Comparison of ENCODE assay signal across 13 cellular contexts in the genomic region with DNA sequence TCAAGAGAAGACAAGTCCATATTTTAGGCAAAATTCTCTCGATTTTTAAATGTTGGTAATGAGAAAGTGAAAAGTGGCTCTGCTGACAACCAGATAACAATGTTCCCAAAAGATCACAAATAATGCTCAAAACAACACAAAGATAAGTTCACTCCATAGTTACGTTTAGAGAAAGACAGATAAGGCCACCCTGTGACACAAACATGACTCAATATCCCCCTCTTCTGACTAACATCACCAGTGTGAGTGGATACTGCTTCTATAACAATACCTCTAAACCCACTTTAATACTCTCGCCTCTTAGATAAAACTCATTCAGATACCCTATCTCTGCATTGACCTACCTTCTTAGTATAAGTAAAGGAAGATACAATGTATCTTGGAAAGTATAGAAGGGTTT. TPM values are rescaled to one million over a fixed set of nuclear protein-coding genes. Genes with fewer than 3 reads are reported as not detected.
DNase-seq lines count a peak whose midpoint lies in the region; ATAC-seq, FAIRE-seq and TF ChIP-seq lines count a peak whose summit lies in the region.
"Had no signal": no experiment of that assay in that cellular context is flagged by ENCODE, and none has a peak within 500 bp of the region (broad histone marks: within the 10 kb centered on the region; RNA-seq: fewer than 3 reads in every experiment).

No MANE protein-coding gene starts in this region.

- H3K27me3 ChIP-seq in HepG2 (ENCODE audit: control insufficient read depth in 1 of 2, insufficient read depth in 2 of 2, low read length in 2 of 2) (no peaks in the 10 kb centered on the region), right lobe of liver (no peaks in the 10 kb centered on the region), PC-3 (ENCODE audit: low read length) (peaks cover 12% of the 10 kb centered on the region; the same call in 1 of the 2 replicates), fibroblast of lung (ENCODE audit: control insufficient read depth, insufficient read depth, low read length) (no peaks in the 10 kb centered on the region)
- H3K27me3 ChIP-seq: BLaER1 had no signal

- DNase-seq in HepG2 (ENCODE audit: low spot score) (no peak), right lobe of liver (no peak), PC-3 (peak; percentile 78), fibroblast of lung (ENCODE audit: low read depth in 2 of 2) (peak; percentile 3 to 54), type B pancreatic cell (ENCODE audit: extremely low spot score, unreplicated experiment) (no peak), NCI-H1417 treated with DMSO at 0.1 percent for 48 hours (lab: John Stamatoyannopoulos, UW) (no peak), amniotic stem cell (lab: John Stamatoyannopoulos, UW) (no peak)
- DNase-seq in stimulated activated CD4-positive, alpha-beta T cell treated with anti-CD3 and anti-CD28 coated beads, Interleukin-2, amount 100 ng/mL, for 24 hours, result no peak
- DNase-seq: activated CD4-positive, alpha-beta T cell treated with anti-CD3 and anti-CD28 coated beads, Interleukin-2, amount 50 U/mL, for 1 hour; SHP77 treated with DMSO at 0.1 percent for 48 hours had no signal

- H3K79me2 ChIP-seq in HepG2 (ENCODE audit: insufficient read depth, low read length) (no peaks in the 10 kb centered on the region), PC-3 (ENCODE audit: low read length) (no peaks in the 10 kb centered on the region), fibroblast of lung (ENCODE audit: control insufficient read depth, insufficient read depth, low read length) (no peaks in the 10 kb centered on the region)

- H3K9ac ChIP-seq in HepG2 (ENCODE audit: insufficient read depth, low read depth, low read length) (no peak overlapping the region), PC-3 (ENCODE audit: low read length) (no peak overlapping the region), fibroblast of lung (ENCODE audit: insufficient read depth, low read length) (no peak overlapping the region)
- H3K9ac ChIP-seq: BLaER1 had no signal

- H2AFZ ChIP-seq in HepG2 (ENCODE audit: low read length) (no peak overlapping the region), PC-3 (ENCODE audit: low read length) (no peak overlapping the region), fibroblast of lung (ENCODE audit: low read length) (no peak overlapping the region)

- in situ Hi-C loops in HepG2 (cut with HindIII; ENCODE audit: extremely low pct_ligation_motif_present, low pct_unique_long_range_greater_than_20kb), result no loop called here

- TF ChIP-seq POLR2A in HepG2 (IDR thresholded peaks at IDR 0.05; ENCODE audit: insufficient read depth in 1 of 2, low read depth in 2 of 2, low read length in 2 of 2), result no peak
- TF ChIP-seq POLR2A in right lobe of liver (IDR thresholded peaks at IDR 0.05), result no peak

- no TSS peak for BruUV-seq in HepG2 (replicated peaks; lab: Mats Ljungman, UMichigan)
- no TSS peak for BruUV-seq in PC-3 (replicated peaks; lab: Mats Ljungman, UMichigan)

- TF ChIP-seq CTCF in HepG2 (CRISPR knock-in tag; IDR thresholded peaks at IDR 0.05) (0 out of 2 replicates have a peak, but pooled peaks have one; percentile 8), right lobe of liver (IDR thresholded peaks at IDR 0.05) (no peak), PC-3 (conservative IDR thresholded peaks at IDR 0.05; ENCODE audit: low read depth, low read length) (peak; percentile 85), fibroblast of lung (conservative IDR thresholded peaks at IDR 0.05 in 1 of 2, IDR thresholded peaks at IDR 0.05 in 1 of 2; ENCODE audit: low read depth in 1 of 2, low read length in 2 of 2) (peak in 1 of 2 donors; percentile 29), type B pancreatic cell (conservative IDR thresholded peaks at IDR 0.05) (peak; percentile 42)

- H3K9me3 ChIP-seq in HepG2 (ENCODE audit: low read length), result no peaks in the 10 kb centered on the region
- no peaks in the 10 kb centered on the region for H3K9me3 ChIP-seq in right lobe of liver
- no peaks in the 10 kb centered on the region for H3K9me3 ChIP-seq in PC-3 (ENCODE audit: low read length)
- H3K9me3 ChIP-seq in fibroblast of lung (ENCODE audit: control insufficient read depth, insufficient read depth, low read depth, low read length), result no peaks in the 10 kb centered on the region
- H3K9me3 ChIP-seq: BLaER1 had no signal

- H3K4me3 Mint-ChIP-seq in type B pancreatic cell, result no peak overlapping the region
- H3K4me3 Mint-ChIP-seq: activated naive CD8-positive, alpha-beta T cell had no signal

- no peaks in the 10 kb centered on the region for H3F3A ChIP-seq in PC-3 (ENCODE audit: low read length, unreplicated experiment)

- H3K4me3 ChIP-seq in HepG2 (replicated peaks in 1 of 3; ENCODE audit: insufficient read depth in 1 of 3, low read depth in 2 of 3, low read length in 3 of 3), result no peak overlapping the region
- no peak overlapping the region for H3K4me3 ChIP-seq in right lobe of liver
- no peak overlapping the region for H3K4me3 ChIP-seq in PC-3 (ENCODE audit: low read length)
- H3K4me3 ChIP-seq in fibroblast of lung (replicated peaks in 1 of 4; ENCODE audit: control extremely low read depth in 1 of 4, insufficient read depth in 1 of 4, low read depth in 3 of 4, low read length in 4 of 4), result no peak overlapping the region
- H3K4me3 ChIP-seq: BLaER1 had no signal

- H3K9me2 ChIP-seq in PC-3 (replicated peaks; ENCODE audit: low read length), result no peaks in the 10 kb centered on the region

- H3K36me3 Mint-ChIP-seq in type B pancreatic cell, result no peaks in the 10 kb centered on the region
- H3K36me3 Mint-ChIP-seq: activated naive CD8-positive, alpha-beta T cell had no signal

- FAIRE-seq in HepG2 (lab: Jason Lieb, UNC), result no peak

- POLR2A ChIA-PET in HepG2 (lab: Yijun Ruan, JAX) (no interaction called here), PC-3 (lab: Charles Lee; ENCODE audit: unreplicated experiment) (no interaction called here)

- H3K27ac ChIP-seq in HepG2 (ENCODE audit: extremely low read length, insufficient read depth, low read length) (no peak overlapping the region), right lobe of liver (no peak overlapping the region), PC-3 (ENCODE audit: low read length) (no peak overlapping the region), fibroblast of lung (ENCODE audit: insufficient read depth, low read length) (no peak overlapping the region)
- H3K27ac ChIP-seq: BLaER1 had no signal

- peaks cover 9% of the 10 kb centered on the region for H3K27me3 Mint-ChIP-seq in type B pancreatic cell

- H3K27ac Mint-ChIP-seq in type B pancreatic cell, result no peak overlapping the region
- H3K27ac Mint-ChIP-seq: activated naive CD8-positive, alpha-beta T cell had no signal

- intact Hi-C loops in HepG2 (cut with micrococcal nuclease; ENCODE audit: unreplicated experiment), result no loop called here
- intact Hi-C loops in right lobe of liver (cut with DNase I), result no loop called here
- intact Hi-C loops in PC-3 (cut with micrococcal nuclease), result loop anchor here (1.0 kb wide), 3 partner anchors 97 to 520 kb away; no protein-coding TSS in a partner anchor

- WGBS in HepG2 (ENCODE audit: low lambda C conversion rate), result 18% methylated on average over 3 of the region's 3 CpGs
- 23% methylated on average over 3 of the region's 3 CpGs for WGBS in right lobe of liver (ENCODE audit: insufficient coverage, low coverage, low lambda C conversion rate, missing lambda C conversion rate)

- ATAC-seq in HepG2 (no peak), right lobe of liver (no peak), PC-3 (peak; percentile 87)
- ATAC-seq: esophagus mucosa had no signal

- no peaks in the 10 kb centered on the region for H3K4me1 ChIP-seq in HepG2 (ENCODE audit: insufficient read depth, low read length)
- no peaks in the 10 kb centered on the region for H3K4me1 ChIP-seq in right lobe of liver
- H3K4me1 ChIP-seq in PC-3 (ENCODE audit: insufficient read depth, low read length), result no peaks in the 10 kb centered on the region
- H3K4me1 ChIP-seq in fibroblast of lung (ENCODE audit: control insufficient read depth, extremely low read depth, insufficient read depth, low read length), result peaks cover 5% of the 10 kb centered on the region
- H3K4me1 ChIP-seq: BLaER1 had no signal

- H3K4me1 Mint-ChIP-seq in type B pancreatic cell (ENCODE audit: unreplicated experiment), result no peaks in the 10 kb centered on the region

- H3K9me3 Mint-ChIP-seq in type B pancreatic cell, result no peaks in the 10 kb centered on the region

- H4K20me1 ChIP-seq in HepG2 (ENCODE audit: insufficient read depth, low read length) (no peaks in the 10 kb centered on the region), PC-3 (ENCODE audit: low read length) (no peaks in the 10 kb centered on the region), fibroblast of lung (ENCODE audit: control insufficient read depth, extremely low read depth, insufficient read depth, low read length) (no peaks in the 10 kb centered on the region)
- H4K20me1 ChIP-seq: BLaER1 had no signal

- TF ChIP-seq EP300 in HepG2 (IDR thresholded peaks at IDR 0.05; ENCODE audit: low read depth in 2 of 2, low read length in 2 of 2), result no peak
- TF ChIP-seq EP300 in HepG2 (CRISPR knock-in tag; IDR thresholded peaks at IDR 0.05; ENCODE audit: borderline replicate concordance), result no peak

- TF ChIP-seq RAD21 in HepG2 (CRISPR knock-in tag; IDR thresholded peaks at IDR 0.05), result no peak

- CTCF ChIA-PET in HepG2 (lab: Yijun Ruan, JAX; ENCODE audit: low intra/inter-chr PET ratio, low total read pairs) (no interaction called here), PC-3 (lab: Charles Lee) (interaction anchor here (0.6 kb wide), 1 partner anchor 97 kb away, joined by 9 read pairs; no protein-coding TSS in a partner anchor)

- H3K36me3 ChIP-seq in HepG2 (replicated peaks in 1 of 2; ENCODE audit: control insufficient read depth in 1 of 2, insufficient read depth in 2 of 2, low read length in 2 of 2), result no peaks in the 10 kb centered on the region
- no peaks in the 10 kb centered on the region for H3K36me3 ChIP-seq in right lobe of liver
- H3K36me3 ChIP-seq in PC-3 (ENCODE audit: low read depth, low read length), result no peaks in the 10 kb centered on the region
- H3K36me3 ChIP-seq in fibroblast of lung (ENCODE audit: control insufficient read depth, insufficient read depth, low read length), result no peaks in the 10 kb centered on the region
- H3K36me3 ChIP-seq: BLaER1 had no signal

- H3K4me2 ChIP-seq in HepG2 (ENCODE audit: low read depth, low read length) (no peak overlapping the region), PC-3 (ENCODE audit: low read length) (no peak overlapping the region), fibroblast of lung (ENCODE audit: extremely low read depth, insufficient read depth, low read length) (no peak overlapping the region)
- H3K4me2 ChIP-seq: BLaER1 had no signal

RNA-seq across cellular contexts. Expression of gene RGS7, which starts 51.2 kb away (rescaled TPM):
- total RNA-seq in HepG2 (2016; rRNA removed; fragmentation: Illumina TruSeq; extraction: Trizol) (not detected in 2 replicates), right lobe of liver (not detected), PC-3 (2014; rRNA removed) (0.15 and 0.29 TPM in 2 replicates), fibroblast of lung (0.51 and 3.6 TPM in 2 replicates), type B pancreatic cell (ENCODE audit: low replicate concordance) (2.2 and 2.5 TPM in 2 replicates)
- total RNA-seq in HepG2 (2016; cell fraction: cytosol; rRNA removed; fragmentation: Illumina TruSeq; extraction: Trizol; ENCODE audit: low read depth), result not detected in 2 replicates
- total RNA-seq in HepG2 (2016; cell fraction: insoluble cytoplasmic fraction; rRNA removed; fragmentation: Illumina TruSeq; extraction: Trizol), result not detected in 2 replicates
- not detected in 2 replicates for total RNA-seq in HepG2 (2016; cell fraction: membrane; rRNA removed; fragmentation: Illumina TruSeq; extraction: Trizol)
- total RNA-seq in HepG2 (2016; cell fraction: nucleus; rRNA removed; fragmentation: Illumina TruSeq; extraction: Trizol), result not detected in 2 replicates
- polyA plus RNA-seq in HepG2 (2011; rRNA removed) (not detected in 2 replicates), fibroblast of lung (4.2 and 6.7 TPM in 2 replicates)
- polyA plus RNA-seq in HepG2 (2011; cell fraction: cytosol; rRNA removed), result not detected in 2 replicates
- polyA plus RNA-seq in HepG2 (2011; cell fraction: nucleus; rRNA removed), result not detected in 2 replicates
- not detected in 2 replicates for polyA plus RNA-seq in HepG2 (2012)
- polyA plus RNA-seq in HepG2 (2016; cell fraction: cytosol; fragmentation: Illumina TruSeq; extraction: Trizol; ENCODE audit: low read depth), result not detected in 2 replicates
- polyA plus RNA-seq in HepG2 (2016; cell fraction: insoluble cytoplasmic fraction; fragmentation: Illumina TruSeq; extraction: Trizol; ENCODE audit: low read depth), result not detected in 2 replicates
- polyA plus RNA-seq in HepG2 (2016; cell fraction: membrane; fragmentation: Illumina TruSeq; extraction: Trizol; ENCODE audit: low read depth), result not detected in 2 replicates
- polyA plus RNA-seq in HepG2 (2016; cell fraction: nucleus; fragmentation: Illumina TruSeq; extraction: Trizol; ENCODE audit: insufficient read depth, low read depth), result not detected in 2 replicates
- not detected in 2 replicates for polyA minus RNA-seq in HepG2 (2011; rRNA and poly(A)+ RNA removed; ENCODE audit: low replicate concordance)
- not detected in 2 replicates for polyA minus RNA-seq in HepG2 (2011; cell fraction: cytosol; rRNA and poly(A)+ RNA removed)
- polyA minus RNA-seq in HepG2 (2011; cell fraction: nucleus; rRNA and poly(A)+ RNA removed), result not detected in 2 replicates
- 2.2 and 3.7 TPM in 2 replicates for polyA plus RNA-seq in fibroblast of lung (2012)
- 1.0 TPM in 1 of 2 replicates, not detected in the other for polyA minus RNA-seq in fibroblast of lung (ENCODE audit: low replicate concordance)
- total RNA-seq: esophagus mucosa had no signal

Comparison
In these comparisons a context has a peak if more than half of its experiments do, and no peak if none do; other contexts are left out.
1. CTCF ChIP-seq: peak in HepG2 (single experiment), PC-3 (single experiment) and type B pancreatic cell (single experiment); none in right lobe of liver (0 of 4).
2. DNase-seq: peak in PC-3 (single experiment) and fibroblast of lung (2 of 2); none in HepG2 (single experiment), right lobe of liver (0 of 3), type B pancreatic cell (single experiment), NCI-H1417 treated with DMSO at 0.1 percent for 48 hours (single experiment), stimulated activated CD4-positive, alpha-beta T cell treated with anti-CD3 and anti-CD28 coated beads, Interleukin-2, amount 100 ng/mL, for 24 hours (0 of 2) and amniotic stem cell (single experiment).